ENCODE assay signal across 9 cellular contexts in genomic region chr2:38643683-38644511, GRCh38. TPM values are rescaled to one million over a fixed set of nuclear protein-coding genes. Genes with fewer than 3 reads are reported as not detected.
DNase-seq lines count a peak whose midpoint lies in the region; ATAC-seq and TF ChIP-seq lines count a peak whose summit lies in the region.
"Not testable (repeated sequence)": the region's sequence is repeated elsewhere in the genome, so short reads cannot be mapped to it uniquely, and the experiment has no call there.
"Had no signal": no experiment of that assay in that cellular context is flagged by ENCODE, and none has a peak within 500 bp of the region (broad histone marks: within the 10 kb centered on the region; RNA-seq: fewer than 3 reads in every experiment).

No MANE protein-coding gene starts in this region.

- H3K9me3 Mint-ChIP-seq in CD4-positive, alpha-beta T cell; activated naive CD8-positive, alpha-beta T cell treated with anti-CD3 and anti-CD28 coated beads for 36 hours; immature natural killer cell; stimulated activated effector memory CD8-positive, alpha-beta T cell treated with anti-CD3 and anti-CD28 coated beads, Interleukin-12 subunit alpha, Interleukin-12 subunit beta, amount 100 ng/mL, for 72 hours: not testable (repeated sequence)
- H3K9me3 Mint-ChIP-seq in activated CD8-positive, alpha-beta T cell treated with anti-CD3 and anti-CD28 coated beads, Interleukin-2, amount 10 ng/mL, durations not matched to agents 7 days and 5 days (ENCODE audit: insufficient read depth): peaks cover 18% of the 10 kb centered on the region

- H3K27me3 ChIP-seq in CD4-positive, alpha-beta T cell (ENCODE audit: control insufficient read depth, insufficient read depth, low read length): not testable (repeated sequence)

- H3K4me1 Mint-ChIP-seq in CD4-positive, alpha-beta T cell (ENCODE audit: low read depth): peaks cover 36% of the 10 kb centered on the region
- H3K4me1 Mint-ChIP-seq in T-helper 17 cell (peaks cover 24% of the 10 kb centered on the region), immature natural killer cell (peaks cover 13 to 19% of the 10 kb centered on the region in 2 donors)
- H3K4me1 Mint-ChIP-seq in activated CD8-positive, alpha-beta T cell treated with anti-CD3 and anti-CD28 coated beads, Interleukin-2, amount 10 ng/mL, durations not matched to agents 7 days and 5 days (ENCODE audit: low read depth): peaks cover 47% of the 10 kb centered on the region
- peaks cover 29% of the 10 kb centered on the region for H3K4me1 Mint-ChIP-seq in activated naive CD8-positive, alpha-beta T cell treated with anti-CD3 and anti-CD28 coated beads for 36 hours
- peaks cover 28% of the 10 kb centered on the region for H3K4me1 Mint-ChIP-seq in stimulated activated effector memory CD8-positive, alpha-beta T cell treated with anti-CD3 and anti-CD28 coated beads, Interleukin-12 subunit alpha, Interleukin-12 subunit beta, amount 100 ng/mL, for 72 hours

- peak in 1 of 10 experiments; percentile 13 for DNase-seq in CD4-positive, alpha-beta T cell
- DNase-seq in KG1 (lab: John Stamatoyannopoulos, UW) (peak; percentile 40), NOMO-1 treated with dmso at 0.1 percent for 144 hours (lab: John Stamatoyannopoulos, UW; ENCODE audit: unreplicated experiment) (peak; percentile 49), immature natural killer cell (peak in 1 of 3 donors; percentile 2)
- DNase-seq in T-helper 17 cell; activated CD8-positive, alpha-beta T cell treated with anti-CD3 and anti-CD28 coated beads, Interleukin-2, amount 10 ng/mL, durations not matched to agents 7 days and 5 days; activated naive CD8-positive, alpha-beta T cell treated with anti-CD3 and anti-CD28 coated beads for 36 hours; stimulated activated effector memory CD8-positive, alpha-beta T cell treated with anti-CD3 and anti-CD28 coated beads, Interleukin-12 subunit alpha, Interleukin-12 subunit beta, amount 100 ng/mL, for 72 hours (ENCODE audit: low spot score in 2 of 2): not testable (repeated sequence)

- TF ChIP-seq CTCF in CD4-positive, alpha-beta T cell (IDR thresholded peaks at IDR 0.05): not testable (repeated sequence)

- POLR2A ChIA-PET in CD4-positive, alpha-beta T cell (lab: Charles Lee): interaction anchor here (0.6 to 2.4 kb wide), 8 partner anchors 9 to 107 kb away, joined by 3 to 8 read pairs (median 4); partner anchors contain the start of gene SRSF7
- POLR2A ChIA-PET in activated CD8-positive, alpha-beta T cell treated with anti-CD3 and anti-CD28 coated beads, Interleukin-2, amount 10 ng/mL, durations not matched to agents 7 days and 5 days (lab: Charles Lee): interaction anchor here (1.0 to 3.4 kb wide), 4 partner anchors 9 to 42 kb away, joined by 3 to 20 read pairs (median 7); no protein-coding TSS in a partner anchor

- intact Hi-C loops in CD4-positive, alpha-beta T cell (cut with DNase I, micrococcal nuclease): not testable (repeated sequence)

- peak overlapping the region; percentile 84 for H3K27ac Mint-ChIP-seq in CD4-positive, alpha-beta T cell
- peak overlapping the region; percentile 80 for H3K27ac Mint-ChIP-seq in T-helper 17 cell
- peak overlapping the region; percentile 92 for H3K27ac Mint-ChIP-seq in activated CD8-positive, alpha-beta T cell treated with anti-CD3 and anti-CD28 coated beads, Interleukin-2, amount 10 ng/mL, durations not matched to agents 7 days and 5 days
- peak overlapping the region; percentile 66 for H3K27ac Mint-ChIP-seq in activated naive CD8-positive, alpha-beta T cell treated with anti-CD3 and anti-CD28 coated beads for 36 hours
- H3K27ac Mint-ChIP-seq in immature natural killer cell: peak overlapping the region in 5 of 6 donors; percentile 6 to 82 (median 51)
- peak overlapping the region; percentile 92 for H3K27ac Mint-ChIP-seq in stimulated activated effector memory CD8-positive, alpha-beta T cell treated with anti-CD3 and anti-CD28 coated beads, Interleukin-12 subunit alpha, Interleukin-12 subunit beta, amount 100 ng/mL, for 72 hours

- CTCF ChIA-PET in CD4-positive, alpha-beta T cell (lab: Charles Lee): interaction anchor here (0.6 to 1.6 kb wide), 4 partner anchors 9 to 766 kb away, joined by 3 to 5 read pairs (median 4); no protein-coding TSS in a partner anchor
- CTCF ChIA-PET in activated CD8-positive, alpha-beta T cell treated with anti-CD3 and anti-CD28 coated beads, Interleukin-2, amount 10 ng/mL, durations not matched to agents 7 days and 5 days (lab: Charles Lee): interaction anchor here (1.5 to 3.2 kb wide), 6 partner anchors 9 to 40 kb away, joined by 5 to 13 read pairs (median 8); partner anchors contain the start of genes GALM and HNRNPLL

- peak overlapping the region; percentile 21 for H3K27ac ChIP-seq in CD4-positive, alpha-beta T cell (ENCODE audit: low read depth, low read length)

- not testable (repeated sequence) for H3K36me3 Mint-ChIP-seq in CD4-positive, alpha-beta T cell (ENCODE audit: low read depth); T-helper 17 cell (ENCODE audit: low read depth); activated naive CD8-positive, alpha-beta T cell treated with anti-CD3 and anti-CD28 coated beads for 36 hours; immature natural killer cell; stimulated activated effector memory CD8-positive, alpha-beta T cell treated with anti-CD3 and anti-CD28 coated beads, Interleukin-12 subunit alpha, Interleukin-12 subunit beta, amount 100 ng/mL, for 72 hours
- peaks cover 30% of the 10 kb centered on the region for H3K36me3 Mint-ChIP-seq in activated CD8-positive, alpha-beta T cell treated with anti-CD3 and anti-CD28 coated beads, Interleukin-2, amount 10 ng/mL, durations not matched to agents 7 days and 5 days (ENCODE audit: low read depth)

- ATAC-seq in CD4-positive, alpha-beta T cell (ENCODE audit: poor library complexity): peak; percentile 90
- peak; percentile 88 for ATAC-seq in T-helper 17 cell
- ATAC-seq in activated CD8-positive, alpha-beta T cell treated with anti-CD3 and anti-CD28 coated beads, Interleukin-2, amount 10 ng/mL, durations not matched to agents 7 days and 5 days: peak; percentile 81
- peak; percentile 39 for ATAC-seq in stimulated activated effector memory CD8-positive, alpha-beta T cell treated with anti-CD3 and anti-CD28 coated beads, Interleukin-12 subunit alpha, Interleukin-12 subunit beta, amount 100 ng/mL, for 72 hours

- peak overlapping the region; percentile 60 for H3K4me3 Mint-ChIP-seq in CD4-positive, alpha-beta T cell
- H3K4me3 Mint-ChIP-seq in T-helper 17 cell: peak overlapping the region; percentile 83
- peak overlapping the region; percentile 59 for H3K4me3 Mint-ChIP-seq in activated CD8-positive, alpha-beta T cell treated with anti-CD3 and anti-CD28 coated beads, Interleukin-2, amount 10 ng/mL, durations not matched to agents 7 days and 5 days
- peak overlapping the region; percentile 26 for H3K4me3 Mint-ChIP-seq in activated naive CD8-positive, alpha-beta T cell treated with anti-CD3 and anti-CD28 coated beads for 36 hours
- H3K4me3 Mint-ChIP-seq in immature natural killer cell: peak overlapping the region in 2 of 5 donors; percentile 23 to 41
- peak overlapping the region; percentile 28 for H3K4me3 Mint-ChIP-seq in stimulated activated effector memory CD8-positive, alpha-beta T cell treated with anti-CD3 and anti-CD28 coated beads, Interleukin-12 subunit alpha, Interleukin-12 subunit beta, amount 100 ng/mL, for 72 hours

- H3K27me3 Mint-ChIP-seq in CD4-positive, alpha-beta T cell; T-helper 17 cell; activated CD8-positive, alpha-beta T cell treated with anti-CD3 and anti-CD28 coated beads, Interleukin-2, amount 10 ng/mL, durations not matched to agents 7 days and 5 days (ENCODE audit: low read depth); activated naive CD8-positive, alpha-beta T cell treated with anti-CD3 and anti-CD28 coated beads for 36 hours; immature natural killer cell (ENCODE audit: low read depth in 3 of 3): not testable (repeated sequence)

- not testable (repeated sequence) for H3K9me3 ChIP-seq in CD4-positive, alpha-beta T cell (ENCODE audit: control insufficient read depth, low read length); T-helper 17 cell (ENCODE audit: control insufficient read depth, low read length, poor library complexity, severe bottlenecking)

RNA-seq across cellular contexts. Expression of gene GALM, which starts 22.0 kb away (rescaled TPM):
- total RNA-seq in CD4-positive, alpha-beta T cell: 1 to 10 TPM; 5.9 to 7.0 TPM
- total RNA-seq in T-helper 17 cell: 10 to 100 TPM; 18.5 to 28.3 TPM
- 10 to 100 TPM; 27.6 TPM for total RNA-seq in activated CD8-positive, alpha-beta T cell treated with anti-CD3 and anti-CD28 coated beads, Interleukin-2, amount 10 ng/mL, durations not matched to agents 7 days and 5 days
- 10 to 100 TPM; 42.0 to 42.2 TPM for total RNA-seq in activated naive CD8-positive, alpha-beta T cell treated with anti-CD3 and anti-CD28 coated beads for 36 hours
- polyA plus RNA-seq in immature natural killer cell: 10 to 100 TPM in 2 of 3 donors, 1 to 10 TPM in 1; 7.0 to 14.9 (median 14.8) TPM
- total RNA-seq: MCF 10A had no signal

RNA-seq across cellular contexts. Expression of gene HNRNPLL, which starts 41.2 kb away (rescaled TPM):
- total RNA-seq in CD4-positive, alpha-beta T cell: 10 to 100 TPM; 44.9 to 46.5 TPM
- 10 to 100 TPM; 81.5 to 91.5 TPM for total RNA-seq in T-helper 17 cell
- total RNA-seq in activated CD8-positive, alpha-beta T cell treated with anti-CD3 and anti-CD28 coated beads, Interleukin-2, amount 10 ng/mL, durations not matched to agents 7 days and 5 days: 10 to 100 TPM; 46.5 to 46.6 TPM
- total RNA-seq in activated naive CD8-positive, alpha-beta T cell treated with anti-CD3 and anti-CD28 coated beads for 36 hours: 10 to 100 TPM; 50.6 to 52.2 TPM
- polyA plus RNA-seq in immature natural killer cell: 10 to 100 TPM in 2 of 3 donors, 1 to 10 TPM in 1; 7.4 to 13.9 (median 11.5) TPM

Comparison
In these comparisons a context has a peak if more than half of its experiments do, and no peak if none do; other contexts are left out.
1. ATAC-seq: peak in every context shown above with its lines; median percentile 90 in CD4-positive, alpha-beta T cell; 88 in T-helper 17 cell; 81 in activated CD8-positive, alpha-beta T cell treated with anti-CD3 and anti-CD28 coated beads, Interleukin-2, amount 10 ng/mL, durations not matched to agents 7 days and 5 days; 39 in stimulated activated effector memory CD8-positive, alpha-beta T cell treated with anti-CD3 and anti-CD28 coated beads, Interleukin-12 subunit alpha, Interleukin-12 subunit beta, amount 100 ng/mL, for 72 hours.